Comparison of ENCODE assay signal across 10 cellular contexts in the genomic region with DNA sequence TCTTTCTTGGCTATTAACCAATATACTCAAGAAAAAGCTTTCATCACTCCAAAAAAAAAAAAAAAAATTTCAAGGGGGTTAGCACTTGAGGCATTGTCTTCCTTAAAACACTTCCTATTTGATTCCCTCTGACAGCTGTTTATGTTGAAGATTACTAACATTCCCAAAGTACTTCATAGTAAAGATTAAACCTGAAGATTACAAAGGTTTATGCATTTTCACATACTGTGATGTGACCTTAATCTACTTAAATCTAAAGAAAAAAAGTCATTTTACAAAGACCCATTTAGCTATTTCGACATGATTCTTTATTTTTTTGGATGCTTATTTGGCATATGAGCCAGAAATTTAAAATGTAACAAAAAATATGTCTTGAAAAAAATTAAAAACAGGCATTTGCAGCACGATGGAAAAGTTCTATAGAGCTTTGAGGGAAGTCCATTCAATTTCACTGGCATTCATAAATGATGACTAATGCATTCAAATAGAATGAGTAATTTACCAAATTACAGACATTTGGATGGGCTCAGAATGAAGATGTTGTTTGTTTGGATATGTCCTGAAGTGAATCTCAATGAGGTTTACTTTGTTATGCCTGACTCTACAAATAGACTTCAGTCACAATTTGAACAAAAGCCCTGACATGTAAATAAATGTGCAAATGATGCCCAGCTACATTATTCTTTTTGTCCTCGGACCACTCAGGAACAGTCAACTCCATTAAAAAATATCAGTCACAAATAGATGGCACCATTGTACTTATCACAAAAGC.
DNase-seq lines count a peak whose midpoint lies in the region; ATAC-seq and TF ChIP-seq lines count a peak whose summit lies in the region.
"Had no signal": no experiment of that assay in that cellular context is flagged by ENCODE, and none has a peak within 500 bp of the region (broad histone marks: within the 10 kb centered on the region; RNA-seq: fewer than 3 reads in every experiment).

No MANE protein-coding gene starts in this region.

- peaks cover 21% of the 10 kb centered on the region for H3K4me1 ChIP-seq in PC-3 (ENCODE audit: insufficient read depth, low read length)
- no peaks in the 10 kb centered on the region for H3K4me1 ChIP-seq in CD4-positive, alpha-beta memory T cell (ENCODE audit: insufficient read depth, low read length)
- H3K4me1 ChIP-seq: BE2C had no signal

- intact Hi-C loops in PC-3 (cut with micrococcal nuclease) = loop anchor here (1.0 to 10.0 kb wide), 4 partner anchors 135 to 675 kb away; a partner anchor contains a TSS
- intact Hi-C loops in CD4-positive, alpha-beta memory T cell (cut with micrococcal nuclease) = no loop called here

- peak overlapping the region; percentile 71 for H3K4me2 ChIP-seq in PC-3 (ENCODE audit: low read length)

- H3K27ac ChIP-seq in PC-3 (ENCODE audit: low read length) = peak overlapping the region; percentile 39; the same call in 1 of the 2 replicates
- H3K27ac ChIP-seq in CD4-positive, alpha-beta memory T cell (ENCODE audit: low read depth, low read length) = no peak overlapping the region

- DNase-seq in A172 (ENCODE audit: low spot score) (peak; percentile 77), HS-27A (ENCODE audit: low read depth) (peak; percentile 84), PC-3 (peak; percentile 85), fibroblast of the aortic adventitia (ENCODE audit: low read depth) (peak; percentile 85), NCI-H2107 treated with DMSO at 0.1 percent for 48 hours (lab: John Stamatoyannopoulos, UW; ENCODE audit: unreplicated experiment) (no peak), UCSD-AML1 (lab: John Stamatoyannopoulos, UW; ENCODE audit: unreplicated experiment) (no peak), GM19238 (ENCODE audit: insufficient read length, low spot score) (no peak)
- no peak for DNase-seq in CD4-positive, alpha-beta memory T cell
- DNase-seq: BE2C had no signal

- H3K79me2 ChIP-seq in PC-3 (ENCODE audit: low read length) = no peaks in the 10 kb centered on the region

- H3K27me3 Mint-ChIP-seq in CD4-positive, alpha-beta memory T cell = no peaks in the 10 kb centered on the region

- H4K20me1 ChIP-seq in PC-3 (ENCODE audit: low read length) = no peaks in the 10 kb centered on the region

- H3K4me3 Mint-ChIP-seq in CD4-positive, alpha-beta memory T cell = no peak overlapping the region
- H3K4me3 Mint-ChIP-seq: stimulated activated effector memory CD8-positive, alpha-beta T cell treated with anti-CD3 and anti-CD28 coated beads, Interleukin-12 subunit alpha, Interleukin-12 subunit beta, amount 100 ng/mL, for 72 hours had no signal

- no peaks in the 10 kb centered on the region for H3K36me3 ChIP-seq in PC-3 (ENCODE audit: low read depth, low read length)
- no peaks in the 10 kb centered on the region for H3K36me3 ChIP-seq in CD4-positive, alpha-beta memory T cell (ENCODE audit: insufficient read depth, low read length)
- H3K36me3 ChIP-seq: BE2C had no signal

- H3K9ac ChIP-seq in PC-3 (ENCODE audit: low read length) = no peak overlapping the region

- peak; percentile 87 for ATAC-seq in PC-3
- ATAC-seq: stimulated activated effector memory CD8-positive, alpha-beta T cell treated with anti-CD3 and anti-CD28 coated beads, Interleukin-12 subunit alpha, Interleukin-12 subunit beta, amount 100 ng/mL, for 72 hours had no signal

- no peaks in the 10 kb centered on the region for H3K9me2 ChIP-seq in PC-3 (replicated peaks; ENCODE audit: low read length)

- CTCF ChIA-PET in PC-3 (lab: Charles Lee) = no interaction called here
- CTCF ChIA-PET in CD4-positive, alpha-beta memory T cell (lab: Charles Lee; ENCODE audit: partially characterized antibody) = no interaction called here

- H3K9me3 ChIP-seq in PC-3 (ENCODE audit: low read length) = no peaks in the 10 kb centered on the region
- no peaks in the 10 kb centered on the region for H3K9me3 ChIP-seq in CD4-positive, alpha-beta memory T cell (ENCODE audit: control insufficient read depth in 1 of 2, low read length in 2 of 2)
- H3K9me3 ChIP-seq: BE2C had no signal

- H3K27ac Mint-ChIP-seq in CD4-positive, alpha-beta memory T cell = no peak overlapping the region
- H3K27ac Mint-ChIP-seq: stimulated activated effector memory CD8-positive, alpha-beta T cell treated with anti-CD3 and anti-CD28 coated beads, Interleukin-12 subunit alpha, Interleukin-12 subunit beta, amount 100 ng/mL, for 72 hours had no signal

- no TSS peak for BruUV-seq in PC-3 (replicated peaks; lab: Mats Ljungman, UMichigan)

- no peaks in the 10 kb centered on the region for H3K4me1 Mint-ChIP-seq in CD4-positive, alpha-beta memory T cell
- H3K4me1 Mint-ChIP-seq: stimulated activated effector memory CD8-positive, alpha-beta T cell treated with anti-CD3 and anti-CD28 coated beads, Interleukin-12 subunit alpha, Interleukin-12 subunit beta, amount 100 ng/mL, for 72 hours had no signal

- peaks cover 0 to 14% (median 3%) of the 10 kb centered on the region in 8 donors for H3K9me3 Mint-ChIP-seq in CD4-positive, alpha-beta memory T cell

- POLR2A ChIA-PET in PC-3 (lab: Charles Lee; ENCODE audit: unreplicated experiment) = no interaction called here
- POLR2A ChIA-PET in CD4-positive, alpha-beta memory T cell (lab: Charles Lee; ENCODE audit: partially characterized antibody) = no interaction called here

- peaks cover 3% of the 10 kb centered on the region for H3F3A ChIP-seq in PC-3 (ENCODE audit: low read length, unreplicated experiment)

- no peaks in the 10 kb centered on the region for H3K36me3 Mint-ChIP-seq in CD4-positive, alpha-beta memory T cell
- H3K36me3 Mint-ChIP-seq: stimulated activated effector memory CD8-positive, alpha-beta T cell treated with anti-CD3 and anti-CD28 coated beads, Interleukin-12 subunit alpha, Interleukin-12 subunit beta, amount 100 ng/mL, for 72 hours had no signal

- H2AFZ ChIP-seq in PC-3 (ENCODE audit: low read length) = no peak overlapping the region

- H3K27me3 ChIP-seq in PC-3 (ENCODE audit: low read length) = no peaks in the 10 kb centered on the region
- H3K27me3 ChIP-seq in CD4-positive, alpha-beta memory T cell (ENCODE audit: insufficient read depth, low read length) = no peaks in the 10 kb centered on the region
- H3K27me3 ChIP-seq: BE2C had no signal

- TF ChIP-seq CTCF in PC-3 (conservative IDR thresholded peaks at IDR 0.05; ENCODE audit: low read depth, low read length) (no peak; the same call in 1 of the 2 replicates), fibroblast of the aortic adventitia (IDR thresholded peaks at IDR 0.05; ENCODE audit: insufficient read depth, low read length) (no peak)

- H3K4me3 ChIP-seq in PC-3 (ENCODE audit: low read length) (peak overlapping the region; percentile 20; the same call in 1 of the 2 replicates), fibroblast of the aortic adventitia (ENCODE audit: low read depth, low read length) (no peak overlapping the region)
- no peak overlapping the region for H3K4me3 ChIP-seq in CD4-positive, alpha-beta memory T cell (ENCODE audit: low read length in 2 of 2)

Comparison
In these comparisons a context has a peak if more than half of its experiments do, and no peak if none do; other contexts are left out.
1. DNase-seq: peak in A172 (single experiment), HS-27A (single experiment), PC-3 (single experiment) and fibroblast of the aortic adventitia (single experiment); none in NCI-H2107 treated with DMSO at 0.1 percent for 48 hours (single experiment), CD4-positive, alpha-beta memory T cell (0 of 5), UCSD-AML1 (single experiment) and GM19238 (single experiment).